Comparison of ENCODE assay signal across 8 cellular contexts in genomic region chr10:133373104-133373624, GRCh38. TPM values are rescaled to one million over a fixed set of nuclear protein-coding genes. Genes with fewer than 3 reads are reported as not detected.
DNase-seq lines count a peak whose midpoint lies in the region; ATAC-seq and TF ChIP-seq lines count a peak whose summit lies in the region.

TSS of gene ECHS1 (minus strand) at chr10:133373354. CDS start at chr10:133373333, 21 bp downstream.

- peak; percentile 79 to 92 (median 88) for DNase-seq in CD4-positive, alpha-beta T cell
- DNase-seq in HPDE6-E6E7 (ENCODE audit: extremely low spot score): peak; percentile 97
- peak; percentile 49 for DNase-seq in NK-92 (lab: John Stamatoyannopoulos, UW; ENCODE audit: unreplicated experiment)
- DNase-seq in activated CD8-positive, alpha-beta memory T cell treated with anti-CD3 and anti-CD28 coated beads for 1 hour (ENCODE audit: extremely low read depth in 1 of 2, low read depth in 1 of 2): peak; percentile 63 to 87
- peak; percentile 92 for DNase-seq in effector CD4-positive, alpha-beta T cell
- DNase-seq in lung microvascular endothelial cell (ENCODE audit: low read depth in 2 of 2): peak; percentile 93 to 96
- DNase-seq in stimulated activated CD4-positive, alpha-beta T cell treated with anti-CD3 and anti-CD28 coated beads, TNF-alpha, amount 100 ng/mL, for 4 hours (ENCODE audit: low read depth in 3 of 3): peak; percentile 86 to 95 (median 93)

- no peaks in the 10 kb centered on the region for H3K9me3 Mint-ChIP-seq in CD4-positive, alpha-beta T cell

- H3K9me3 ChIP-seq in CD4-positive, alpha-beta T cell (ENCODE audit: control insufficient read depth, low read length): no peaks in the 10 kb centered on the region

- H3K27me3 ChIP-seq in CD4-positive, alpha-beta T cell (ENCODE audit: control insufficient read depth, insufficient read depth, low read length): no peaks in the 10 kb centered on the region

- intact Hi-C loops in CD4-positive, alpha-beta T cell (cut with DNase I, micrococcal nuclease): loop anchor here (2.0 to 5.0 kb wide), 4 partner anchors 22 to 111 kb away; partner anchors contain the start of genes TUBGCP2 (in 2 of the 2), ZNF511 (in 2 of the 2), CALY (in 1 of the 2) and MTG1 (in 1 of the 2)

- peak within 1 kb of the TSS; percentile 55 for H3K27ac Mint-ChIP-seq in CD4-positive, alpha-beta T cell

- no peaks in the 10 kb centered on the region for H3K27me3 Mint-ChIP-seq in CD4-positive, alpha-beta T cell

- peak within 1 kb of the TSS; percentile 87 for H3K4me3 Mint-ChIP-seq in CD4-positive, alpha-beta T cell

- POLR2A ChIA-PET in CD4-positive, alpha-beta T cell (lab: Charles Lee): interaction anchor here (0.8 to 1.3 kb wide), 4 partner anchors 15 to 44 kb away, joined by 3 to 7 read pairs (median 4); no protein-coding TSS in a partner anchor

- H3K27ac ChIP-seq in CD4-positive, alpha-beta T cell (ENCODE audit: low read depth, low read length): no peak within 1 kb of the TSS

- no peak for TF ChIP-seq CTCF in CD4-positive, alpha-beta T cell (IDR thresholded peaks at IDR 0.05)

- peak; percentile 99 for ATAC-seq in CD4-positive, alpha-beta T cell (ENCODE audit: poor library complexity)
- ATAC-seq in GM19467 (IDR thresholded peaks at IDR 0.05; ENCODE audit: unreplicated experiment): peak; percentile 94

- peaks cover 32% of the 10 kb centered on the region for H3K36me3 Mint-ChIP-seq in CD4-positive, alpha-beta T cell (ENCODE audit: low read depth)

- CTCF ChIA-PET in CD4-positive, alpha-beta T cell (lab: Charles Lee): interaction anchor here (1.0 kb wide), 1 partner anchor 44 kb away, joined by 4 read pairs; no protein-coding TSS in a partner anchor

- peaks cover 4% of the 10 kb centered on the region for H3K4me1 Mint-ChIP-seq in CD4-positive, alpha-beta T cell (ENCODE audit: low read depth)

RNA-seq across cellular contexts. Expression of gene ECHS1, which starts in this region (rescaled TPM):
- 1 to 10 TPM; 7.6 to 8.3 TPM for total RNA-seq in CD4-positive, alpha-beta T cell
- total RNA-seq in lung microvascular endothelial cell: 58.0 and 58.1 TPM in 2 replicates
